ENCODE assay signal across 9 cellular contexts in genomic region chr19:35142531-35143230, GRCh38. TPM values are rescaled to one million over a fixed set of nuclear protein-coding genes. Genes with fewer than 3 reads are reported as not detected.
A peak's percentile ranks its signal among the peaks of the same experiment; 100 is the strongest.
DNase-seq lines count a peak whose midpoint lies in the region; TF ChIP-seq lines count a peak whose summit lies in the region.
"Had no signal": no experiment of that assay in that cellular context is flagged by ENCODE, and none has a peak within 500 bp of the region (broad histone marks: within the 10 kb centered on the region; RNA-seq: fewer than 3 reads in every experiment).

No MANE protein-coding gene starts in this region.

- H3K9ac ChIP-seq in fibroblast of lung (ENCODE audit: insufficient read depth, low read length): no peak overlapping the region

- no peaks in the 10 kb centered on the region for H3K9me3 ChIP-seq in fibroblast of lung (ENCODE audit: control insufficient read depth, insufficient read depth, low read depth, low read length)
- H3K9me3 ChIP-seq: adrenal gland had no signal

- peaks cover 28% of the 10 kb centered on the region for H3K4me1 ChIP-seq in fibroblast of lung (ENCODE audit: control insufficient read depth, extremely low read depth, insufficient read depth, low read length)

- H3K79me2 ChIP-seq in fibroblast of lung (ENCODE audit: control insufficient read depth, insufficient read depth, low read length): no peaks in the 10 kb centered on the region

- POLR2A ChIA-PET in GM10248 (lab: Yijun Ruan, JAX): interaction anchor here (0.6 kb wide), 1 partner anchor 57 kb away, joined by 3 read pairs; no protein-coding TSS in a partner anchor

- H3K4me2 ChIP-seq in fibroblast of lung (ENCODE audit: extremely low read depth, insufficient read depth, low read length): no peak overlapping the region

- intact Hi-C loops in posterior vena cava (cut with DNase I): loop anchor here in 1 of 2 donors (10.0 kb wide), 1 partner anchor 122 kb away; the partner anchor contains the start of gene USF2

- TF ChIP-seq CTCF in GM10248 (IDR thresholded peaks at IDR 0.05; ENCODE audit: control extremely low read depth, extremely low read depth, low read depth, missing control alignments) (peak; percentile 67), fibroblast of lung (conservative IDR thresholded peaks at IDR 0.05 in 1 of 2, IDR thresholded peaks at IDR 0.05 in 1 of 2; ENCODE audit: low read depth in 1 of 2, low read length in 2 of 2) (peak; percentile 31 to 47)

- no peaks in the 10 kb centered on the region for H4K20me1 ChIP-seq in fibroblast of lung (ENCODE audit: control insufficient read depth, extremely low read depth, insufficient read depth, low read length)

- no peaks in the 10 kb centered on the region for H3K36me3 ChIP-seq in fibroblast of lung (ENCODE audit: control insufficient read depth, insufficient read depth, low read length)
- H3K36me3 ChIP-seq: adrenal gland had no signal

- DNase-seq in GM10248 (ENCODE audit: extremely low spot score) (peak; percentile 70), NCI-H2227 treated with DMSO at 0.1 percent for 48 hours (lab: John Stamatoyannopoulos, UW) (peak; percentile 83), activated T-cell treated with anti-CD3 and anti-CD28 coated beads for 48 hours (ENCODE audit: low read depth) (peak; percentile 60), fibroblast of lung (ENCODE audit: low read depth in 2 of 2) (peak in 1 of 2 donors; percentile 29), posterior vena cava (ENCODE audit: low spot score) (peak; percentile 85), DMS153 (lab: John Stamatoyannopoulos, UW) (no peak), NCI-H1092 treated with DMSO at 0.1 percent for 48 hours (lab: John Stamatoyannopoulos, UW) (no peak), NCI-H2081 treated with DMSO at 0.1 percent for 48 hours (lab: John Stamatoyannopoulos, UW) (no peak)

- no peak overlapping the region for H3K27ac ChIP-seq in fibroblast of lung (ENCODE audit: insufficient read depth, low read length)
- H3K27ac ChIP-seq: adrenal gland had no signal

- no peaks in the 10 kb centered on the region for H3K27me3 ChIP-seq in fibroblast of lung (ENCODE audit: control insufficient read depth, insufficient read depth, low read length)

- H2AFZ ChIP-seq in fibroblast of lung (ENCODE audit: low read length): no peak overlapping the region

- H3K4me3 ChIP-seq in fibroblast of lung (replicated peaks in 1 of 4; ENCODE audit: control extremely low read depth in 1 of 4, insufficient read depth in 1 of 4, low read depth in 3 of 4, low read length in 4 of 4): no peak overlapping the region
- H3K4me3 ChIP-seq: adrenal gland had no signal

- CTCF ChIA-PET in GM10248 (lab: Yijun Ruan, JAX): interaction anchor here (0.7 to 2.8 kb wide), 21 partner anchors 8 to 368 kb away, joined by 3 to 24 read pairs (median 5); partner anchors contain the start of genes FXYD5 and USF2

RNA-seq across cellular contexts. Expression of gene FXYD7, which starts 0.4 kb away (rescaled TPM):
- total RNA-seq in fibroblast of lung (not detected in 2 replicates), posterior vena cava (under 1 TPM in 1 of 2 donors, not detected in 1; 0.43 TPM)
- polyA plus RNA-seq in fibroblast of lung: not detected in 2 replicates
- polyA plus RNA-seq in fibroblast of lung (2012): 0.31 TPM in 1 of 2 replicates, not detected in the other
- not detected in 2 replicates for polyA minus RNA-seq in fibroblast of lung (ENCODE audit: low replicate concordance)
- total RNA-seq: adrenal gland had no signal

RNA-seq across cellular contexts. Expression of gene FXYD1, which starts 4.1 kb away (rescaled TPM):
- total RNA-seq in fibroblast of lung (4.5 and 11.3 TPM in 2 replicates), posterior vena cava (100 to 1,000 TPM; 157 to 183 TPM)
- 3.6 and 7.5 TPM in 2 replicates for polyA plus RNA-seq in fibroblast of lung
- 7.7 and 12.9 TPM in 2 replicates for polyA plus RNA-seq in fibroblast of lung (2012)
- 2.1 and 26.2 TPM in 2 replicates for polyA minus RNA-seq in fibroblast of lung (ENCODE audit: low replicate concordance)

RNA-seq across cellular contexts. Expression of gene LGI4, which starts 7.8 kb away (rescaled TPM):
- total RNA-seq in fibroblast of lung (0.17 and 0.26 TPM in 2 replicates), posterior vena cava (1 to 10 TPM; 9.1 to 10.0 TPM)
- polyA plus RNA-seq in fibroblast of lung: 0.02 and 0.19 TPM in 2 replicates
- 0.07 and 0.57 TPM in 2 replicates for polyA plus RNA-seq in fibroblast of lung (2012)
- polyA minus RNA-seq in fibroblast of lung (ENCODE audit: low replicate concordance): 1.5 and 2.3 TPM in 2 replicates

RNA-seq across cellular contexts. Expression of gene FXYD5, which starts 11.9 kb away (rescaled TPM):
- total RNA-seq in fibroblast of lung (10.5 and 19.8 TPM in 2 replicates), posterior vena cava (10 to 100 TPM; 67.9 to 89.3 TPM)
- 100 and 187 TPM in 2 replicates for polyA plus RNA-seq in fibroblast of lung
- polyA plus RNA-seq in fibroblast of lung (2012): 155 and 295 TPM in 2 replicates
- 285 and 365 TPM in 2 replicates for polyA minus RNA-seq in fibroblast of lung (ENCODE audit: low replicate concordance)

RNA-seq across cellular contexts. Expression of gene FXYD3, which starts 27.1 kb away (rescaled TPM):
- not detected in 2 replicates for total RNA-seq in fibroblast of lung
- 0.06 TPM in 1 of 2 replicates, not detected in the other for polyA plus RNA-seq in fibroblast of lung
- not detected in 2 replicates for polyA plus RNA-seq in fibroblast of lung (2012)
- polyA minus RNA-seq in fibroblast of lung (ENCODE audit: low replicate concordance): not detected in 2 replicates
- not detected for total RNA-seq in posterior vena cava

Comparison
In these comparisons a context has a peak if more than half of its experiments do, and no peak if none do; other contexts are left out.
1. DNase-seq: peak in GM10248 (single experiment), NCI-H2227 treated with DMSO at 0.1 percent for 48 hours (single experiment), activated T-cell treated with anti-CD3 and anti-CD28 coated beads for 48 hours (single experiment) and posterior vena cava (single experiment); none in DMS153 (single experiment), NCI-H1092 treated with DMSO at 0.1 percent for 48 hours (single experiment) and NCI-H2081 treated with DMSO at 0.1 percent for 48 hours (single experiment).
2. RNA of gene FXYD1, which starts 4.1 kb away (total RNA-seq): 157 to 183 TPM in posterior vena cava; 4.5 to 11.3 TPM in fibroblast of lung; every median in the first group is over 10 times any median in the second.